19 cellular contexts compared by ENCODE assay signal in the genomic region with DNA sequence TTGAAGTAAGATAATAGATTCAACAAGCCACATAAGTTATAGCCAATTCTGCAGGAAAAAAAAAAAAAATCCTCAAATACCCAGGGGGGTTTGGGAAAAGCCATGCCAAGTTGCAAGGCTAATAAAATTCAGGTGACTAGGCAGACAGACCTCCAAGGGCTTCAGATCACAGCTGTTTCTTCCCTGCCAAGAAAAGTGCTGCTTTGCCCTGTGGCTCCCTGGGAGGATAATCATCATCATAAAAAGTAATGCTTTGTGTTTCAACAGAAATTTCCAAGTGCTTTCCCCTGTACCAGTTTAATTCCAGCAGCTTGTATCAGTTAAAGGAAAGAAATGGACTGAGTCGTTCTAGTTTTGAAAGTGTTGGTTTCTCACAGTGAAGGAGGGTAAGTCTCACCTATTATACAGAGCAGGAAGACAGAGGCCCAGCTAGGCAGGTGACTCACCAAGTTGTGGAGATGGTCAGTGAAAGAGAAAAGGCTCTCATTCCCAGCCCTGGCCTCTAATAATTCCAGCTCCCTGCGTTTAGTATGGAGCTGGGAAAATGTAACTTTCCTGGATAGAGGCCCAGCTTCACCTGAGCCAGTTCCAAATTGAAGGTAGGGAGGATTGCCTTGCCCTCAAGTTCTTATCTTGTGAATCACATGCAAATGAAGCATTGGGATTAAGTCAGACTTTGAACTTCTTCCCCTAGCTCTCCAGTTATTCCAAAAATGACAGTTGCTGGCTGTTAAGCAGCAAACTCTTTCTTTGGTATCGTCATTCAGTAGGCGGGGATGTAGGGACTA.
DNase-seq lines count a peak whose midpoint lies in the region; ATAC-seq, FAIRE-seq and TF ChIP-seq lines count a peak whose summit lies in the region.
"Had no signal": no experiment of that assay in that cellular context is flagged by ENCODE, and none has a peak within 500 bp of the region (broad histone marks: within the 10 kb centered on the region; RNA-seq: fewer than 3 reads in every experiment).

No MANE protein-coding gene starts in this region.

- no peak overlapping the region for H3K27ac ChIP-seq in keratinocyte (ENCODE audit: control insufficient read depth, insufficient read depth, low read length)
- H3K27ac ChIP-seq: 22Rv1, gastrocnemius medialis, SJCRH30, spleen, upper lobe of left lung had no signal

- no peaks in the 10 kb centered on the region for H3K36me3 ChIP-seq in keratinocyte (ENCODE audit: control insufficient read depth in 2 of 2, extremely low read depth in 1 of 2, insufficient read depth in 2 of 2, low read length in 2 of 2)
- H3K36me3 ChIP-seq: gastrocnemius medialis, SJCRH30, spleen, upper lobe of left lung had no signal

- H3K9ac ChIP-seq in keratinocyte (ENCODE audit: control insufficient read depth, extremely low read depth, insufficient read depth, low read length) = no peak overlapping the region

- ATAC-seq in GM21515 (IDR thresholded peaks at IDR 0.05; ENCODE audit: unreplicated experiment) = no peak
- ATAC-seq: gastrocnemius medialis had no signal

- no peak overlapping the region for H2AFZ ChIP-seq in keratinocyte (ENCODE audit: control insufficient read depth, low read length)

- dilution Hi-C loops in keratinocyte (cut with MboI; ENCODE audit: extremely low pct_ligation_motif_present, low sequenced_read_pairs) = no loop called here

- H3K4me2 ChIP-seq in keratinocyte (ENCODE audit: control insufficient read depth, extremely low read depth, insufficient read depth, low read depth, low read length) = peak overlapping the region; percentile 11

- FAIRE-seq in keratinocyte (lab: Jason Lieb, UNC) = peak; percentile 97

- H3K9me1 ChIP-seq in keratinocyte (ENCODE audit: control insufficient read depth, extremely low read depth, insufficient read depth, low read length) = no peaks in the 10 kb centered on the region

- H3K79me2 ChIP-seq in keratinocyte (ENCODE audit: control insufficient read depth, insufficient read depth, low read length) = no peaks in the 10 kb centered on the region

- no peak for TF ChIP-seq CTCF in keratinocyte (optimal IDR thresholded peaks at IDR 0.05 in 1 of 3, IDR thresholded peaks at IDR 0.05 in 1 of 3, conservative IDR thresholded peaks at IDR 0.05 in 1 of 3; ENCODE audit: extremely low read depth in 1 of 3, insufficient read depth in 2 of 3, low read length in 3 of 3)

- no peak overlapping the region for H3K4me3 ChIP-seq in keratinocyte (ENCODE audit: control insufficient read depth in 2 of 3, extremely low read depth in 1 of 3, insufficient read depth in 2 of 3, low read depth in 1 of 3, low read length in 3 of 3)
- H3K4me3 ChIP-seq: gastrocnemius medialis, SJCRH30, spleen, upper lobe of left lung had no signal

- H3K9me3 ChIP-seq in keratinocyte (ENCODE audit: control insufficient read depth, low read depth, low read length) = no peaks in the 10 kb centered on the region
- H3K9me3 ChIP-seq: gastrocnemius medialis, SJCRH30, upper lobe of left lung had no signal

- DNase-seq in DMS53 (lab: John Stamatoyannopoulos, UW) = peak; percentile 17
- DNase-seq in DMS53 treated with DMSO at 0.1 percent for 48 hours (lab: John Stamatoyannopoulos, UW; ENCODE audit: unreplicated experiment) = no peak
- DNase-seq in LHCN-M2 (ENCODE audit: low read depth) = peak; percentile 9
- peak; percentile 7 for DNase-seq in amniotic epithelial cell (ENCODE audit: low read depth)
- no peak for DNase-seq in keratinocyte (ENCODE audit: low read depth, low spot score)
- DNase-seq in SHP77 (lab: John Stamatoyannopoulos, UW) = no peak
- no peak for DNase-seq in HK-2 (ENCODE audit: unreplicated experiment)
- DNase-seq: activated CD4-positive, alpha-beta T cell treated with anti-CD3 and anti-CD28 coated beads, Interleukin-2, amount 50 U/mL, for 4 hours; activated gamma-delta T cell; gastrocnemius medialis; IMR-90; NCI-H1930; NCI-H526; nucleus accumbens; SJCRH30; spleen; upper lobe of left lung had no signal

- H3K27me3 ChIP-seq in keratinocyte (ENCODE audit: control insufficient read depth, extremely low read depth, insufficient read depth, low read length) = no peaks in the 10 kb centered on the region
- H3K27me3 ChIP-seq: gastrocnemius medialis, spleen, upper lobe of left lung had no signal

- H3K4me1 ChIP-seq in keratinocyte (ENCODE audit: control insufficient read depth, extremely low read depth, insufficient read depth, low read length) = no peaks in the 10 kb centered on the region
- H3K4me1 ChIP-seq: gastrocnemius medialis, SJCRH30, spleen, upper lobe of left lung had no signal

- H4K20me1 ChIP-seq in keratinocyte (ENCODE audit: control insufficient read depth, extremely low read depth, insufficient read depth, low read length) = no peaks in the 10 kb centered on the region

Comparison
In these comparisons a context has a peak if more than half of its experiments do, and no peak if none do; other contexts are left out.
1. DNase-seq: peak in DMS53 (single experiment), LHCN-M2 (single experiment) and amniotic epithelial cell (single experiment); none in DMS53 treated with DMSO at 0.1 percent for 48 hours (single experiment), keratinocyte (single experiment), SHP77 (0 of 2) and HK-2 (single experiment).